ENCODE assay signal across 8 cellular contexts in genomic region chr22:38843716-38844660, GRCh38. TPM values are rescaled to one million over a fixed set of nuclear protein-coding genes. Genes with fewer than 3 reads are reported as not detected.
DNase-seq lines count a peak whose midpoint lies in the region; ATAC-seq and TF ChIP-seq lines count a peak whose summit lies in the region.

Gene NPTXR, minus strand, starts transcription at chr22:38844028.

- DNase-seq in SIG-M5 treated with dmso at 0.1 percent for 504 hours (lab: John Stamatoyannopoulos, UW; ENCODE audit: unreplicated experiment) (peak; percentile 38), SIG-M5 (lab: John Stamatoyannopoulos, UW) (no peak), Panc1 (ENCODE audit: low read depth, low spot score) (no peak), glutamatergic neuron (peak; percentile 73), nucleus accumbens (lab: John Stamatoyannopoulos, UW) (peak in 41 of 56 donors; percentile 14 to 83 (median 52))

- peak within 1 kb of the TSS; percentile 88 for H3K4me3 Mint-ChIP-seq in activated naive CD8-positive, alpha-beta T cell
- peak within 1 kb of the TSS; percentile 86 for H3K4me3 Mint-ChIP-seq in glutamatergic neuron (ENCODE audit: unreplicated experiment)

- POLR2A ChIA-PET in Panc1 (lab: Charles Lee) = interaction anchor here (0.6 kb wide), 1 partner anchor 44 kb away, joined by 9 read pairs; no protein-coding TSS in a partner anchor

- peak within 1 kb of the TSS; percentile 29; the same call in 1 of the 2 replicates for H3K27ac ChIP-seq in Panc1 (ENCODE audit: low read length)

- ATAC-seq in Panc1 (peak; percentile 80), HG03097 (IDR thresholded peaks at IDR 0.05; ENCODE audit: low FRiP score, unreplicated experiment) (no peak), HG02852 (IDR thresholded peaks at IDR 0.05; ENCODE audit: unreplicated experiment) (no peak)

- peak within 1 kb of the TSS; percentile 49 to 51 for H3K4me3 ChIP-seq in Panc1 (ENCODE audit: low read depth in 2 of 2, low read length in 2 of 2)

- BruUV-seq in Panc1 (replicated peaks; lab: Mats Ljungman, UMichigan) = no TSS peak

- no peaks in the 10 kb centered on the region for H3K9me3 ChIP-seq in Panc1 (ENCODE audit: control insufficient read depth, insufficient read depth, low read depth, low read length)

- H3K27me3 ChIP-seq in Panc1 (ENCODE audit: control insufficient read depth, insufficient read depth, low read length) = no peaks in the 10 kb centered on the region

- H3K36me3 ChIP-seq in Panc1 (ENCODE audit: control insufficient read depth, insufficient read depth, low read length) = no peaks in the 10 kb centered on the region

- intact Hi-C loops in Panc1 (cut with micrococcal nuclease; ENCODE audit: unreplicated experiment) = no loop called here

- H3K9me3 Mint-ChIP-seq in activated naive CD8-positive, alpha-beta T cell (ENCODE audit: low read depth) = no peaks in the 10 kb centered on the region
- H3K9me3 Mint-ChIP-seq in glutamatergic neuron (ENCODE audit: unreplicated experiment) = peaks cover 10% of the 10 kb centered on the region

- TF ChIP-seq CTCF in Panc1 (IDR thresholded peaks at IDR 0.05) = no peak
- TF ChIP-seq CTCF in glutamatergic neuron (IDR thresholded peaks at IDR 0.05; ENCODE audit: partially characterized antibody, unreplicated experiment) = no peak

- no peak within 1 kb of the TSS for H3K27ac Mint-ChIP-seq in activated naive CD8-positive, alpha-beta T cell
- peak within 1 kb of the TSS; percentile 60 for H3K27ac Mint-ChIP-seq in glutamatergic neuron (ENCODE audit: unreplicated experiment)

- in situ Hi-C loops in Panc1 (cut with HindIII; ENCODE audit: low pct_unique_long_range_greater_than_20kb, low sequenced_read_pairs) = no loop called here

- H3K36me3 Mint-ChIP-seq in activated naive CD8-positive, alpha-beta T cell = peaks cover 4% of the 10 kb centered on the region
- no peaks in the 10 kb centered on the region for H3K36me3 Mint-ChIP-seq in glutamatergic neuron (ENCODE audit: unreplicated experiment)

- CTCF ChIA-PET in Panc1 (lab: Charles Lee) = interaction anchor here (0.9 kb wide), 1 partner anchor 75 kb away, joined by 4 read pairs; no protein-coding TSS in a partner anchor

- H3K27me3 Mint-ChIP-seq in activated naive CD8-positive, alpha-beta T cell = peaks cover 6% of the 10 kb centered on the region
- H3K27me3 Mint-ChIP-seq in glutamatergic neuron (ENCODE audit: unreplicated experiment) = peaks cover 24% of the 10 kb centered on the region

- H3K4me1 Mint-ChIP-seq in activated naive CD8-positive, alpha-beta T cell (ENCODE audit: low read depth) = peaks cover 24% of the 10 kb centered on the region
- H3K4me1 Mint-ChIP-seq in glutamatergic neuron (ENCODE audit: low read depth, unreplicated experiment) = peaks cover 10% of the 10 kb centered on the region

- peaks cover 15% of the 10 kb centered on the region; the same call in 1 of the 2 replicates for H3K4me1 ChIP-seq in Panc1 (ENCODE audit: control insufficient read depth, insufficient read depth, low read length)

RNA-seq across cellular contexts. Expression of gene NPTXR, which starts in this region (rescaled TPM):
- total RNA-seq in Panc1 (2021; ENCODE audit: unreplicated experiment) (32.6 TPM), glutamatergic neuron (ENCODE audit: unreplicated experiment) (9.2 TPM)
- 29.8 TPM for polyA plus RNA-seq in Panc1 (2012; ENCODE audit: insufficient read length)

Comparison
In these comparisons a context has a peak if more than half of its experiments do, and no peak if none do; other contexts are left out.
1. DNase-seq: peak in SIG-M5 treated with dmso at 0.1 percent for 504 hours (single experiment), glutamatergic neuron (single experiment) and nucleus accumbens (41 of 56); none in SIG-M5 (single experiment) and Panc1 (single experiment).